8 cellular contexts compared by ENCODE assay signal in the genomic region with DNA sequence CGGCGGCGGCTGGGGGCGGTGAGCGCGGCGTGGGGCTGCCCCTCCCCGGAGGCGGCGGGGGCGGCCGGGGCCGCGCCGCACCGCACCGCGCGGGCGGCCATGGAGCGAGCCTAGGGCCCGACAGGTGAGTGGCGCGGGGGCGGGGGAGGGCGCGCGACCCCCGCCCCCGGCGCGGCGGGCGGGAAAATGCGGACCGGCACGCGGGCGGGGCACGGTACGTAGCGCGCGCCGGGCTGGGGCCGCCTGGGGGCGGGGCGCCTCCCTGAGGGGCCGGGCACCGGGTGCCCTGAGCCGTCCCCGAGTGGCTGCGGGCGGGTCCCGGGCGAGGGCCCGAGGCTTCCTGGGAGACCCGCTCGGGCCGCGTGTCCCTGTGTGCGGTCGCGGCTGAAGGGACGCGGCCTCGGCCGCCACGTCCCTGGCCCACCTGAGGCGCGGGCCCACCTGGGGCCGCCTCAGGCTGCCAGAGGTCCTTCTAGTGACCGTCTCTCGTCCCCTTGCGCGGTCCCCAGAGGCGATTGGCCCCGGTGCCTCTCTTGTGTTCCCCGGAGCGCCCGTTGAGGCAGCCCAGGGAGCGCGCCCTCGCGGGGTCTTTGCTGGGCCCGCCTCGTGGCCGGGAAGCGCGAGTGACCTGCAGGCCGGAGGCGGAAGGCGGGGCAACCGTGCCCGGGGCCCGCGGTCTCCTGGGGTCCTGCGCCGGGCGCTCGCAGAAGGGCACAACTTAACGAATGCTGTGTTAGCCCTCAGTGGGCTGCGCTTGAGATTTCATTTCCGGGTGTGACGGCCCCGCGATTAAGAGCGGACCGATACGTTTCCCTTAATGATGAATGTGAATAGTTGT. TPM values are rescaled to one million over a fixed set of nuclear protein-coding genes. Genes with fewer than 3 reads are reported as not detected.
DNase-seq lines count a peak whose midpoint lies in the region; ATAC-seq, FAIRE-seq and TF ChIP-seq lines count a peak whose summit lies in the region.

No MANE protein-coding gene starts in this region.

- TF ChIP-seq CTCF in choroid plexus epithelial cell (conservative IDR thresholded peaks at IDR 0.05; ENCODE audit: low read depth, low read length) (no peak), HepG2 (CRISPR knock-in tag; IDR thresholded peaks at IDR 0.05) (no peak)

- TF ChIP-seq POLR2A in HepG2 (IDR thresholded peaks at IDR 0.05; ENCODE audit: insufficient read depth in 1 of 2, low read depth in 2 of 2, low read length in 2 of 2) = peak; percentile 86 to 87; a peak in 3 of 4 replicates

- H3K9me3 ChIP-seq in HepG2 (ENCODE audit: low read length) = no peaks in the 10 kb centered on the region

- CTCF ChIA-PET in activated CD4-positive, alpha-beta T cell treated with anti-CD3 and anti-CD28 coated beads for 36 hours (lab: Charles Lee) = interaction anchor here (1.3 kb wide), 1 partner anchor 12 kb away, joined by 5 read pairs; no protein-coding TSS in a partner anchor
- CTCF ChIA-PET in HepG2 (lab: Yijun Ruan, JAX; ENCODE audit: low intra/inter-chr PET ratio, low total read pairs) = no interaction called here

- H3K27ac Mint-ChIP-seq in activated CD4-positive, alpha-beta T cell treated with anti-CD3 and anti-CD28 coated beads for 36 hours = peak overlapping the region; percentile 87

- H3K4me1 ChIP-seq in HepG2 (ENCODE audit: insufficient read depth, low read length) = peaks cover 58% of the 10 kb centered on the region

- POLR2A ChIA-PET in activated CD4-positive, alpha-beta T cell treated with anti-CD3 and anti-CD28 coated beads for 36 hours (lab: Charles Lee) = no interaction called here
- POLR2A ChIA-PET in HepG2 (lab: Yijun Ruan, JAX) = no interaction called here

- no peak; a peak in 1 of 4 replicates for TF ChIP-seq EP300 in HepG2 (IDR thresholded peaks at IDR 0.05; ENCODE audit: low read depth in 2 of 2, low read length in 2 of 2)
- TF ChIP-seq EP300 in HepG2 (CRISPR knock-in tag; IDR thresholded peaks at IDR 0.05; ENCODE audit: borderline replicate concordance) = no peak

- in situ Hi-C loops in HepG2 (cut with HindIII; ENCODE audit: extremely low pct_ligation_motif_present, low pct_unique_long_range_greater_than_20kb) = no loop called here

- H3K4me3 Mint-ChIP-seq in activated CD4-positive, alpha-beta T cell treated with anti-CD3 and anti-CD28 coated beads for 36 hours = peak overlapping the region; percentile 87

- FAIRE-seq in HepG2 (lab: Jason Lieb, UNC) = no peak

- H3K4me3 ChIP-seq in choroid plexus epithelial cell (ENCODE audit: low read depth, low read length) (peak overlapping the region; percentile 85), HepG2 (replicated peaks in 1 of 3; ENCODE audit: insufficient read depth in 1 of 3, low read depth in 2 of 3, low read length in 3 of 3) (peak overlapping the region; percentile 77 to 86 (median 86))

- WGBS in HepG2 (ENCODE audit: low lambda C conversion rate) = 0% methylated on average over 10 of the region's 110 CpGs

- H3K27me3 Mint-ChIP-seq in activated CD4-positive, alpha-beta T cell treated with anti-CD3 and anti-CD28 coated beads for 36 hours = no peaks in the 10 kb centered on the region

- DNase-seq in AG08396 (ENCODE audit: low spot score) = peak; percentile 87
- peak; percentile 61 for DNase-seq in NCI-H2227 treated with DMSO at 0.1 percent for 48 hours (lab: John Stamatoyannopoulos, UW)
- peak; percentile 81 for DNase-seq in activated CD4-positive, alpha-beta T cell treated with anti-CD3 and anti-CD28 coated beads for 36 hours
- DNase-seq in choroid plexus epithelial cell (ENCODE audit: low read depth) = no peak
- DNase-seq in HepG2 (ENCODE audit: low spot score) = peak; percentile 58
- DNase-seq in stimulated activated CD4-positive, alpha-beta T cell treated with anti-CD3 and anti-CD28 coated beads, Interleukin-4, amount 100 ng/mL, for 24 hours = peak; percentile 69

- H4K20me1 ChIP-seq in HepG2 (ENCODE audit: insufficient read depth, low read length) = no peaks in the 10 kb centered on the region

- H3K27me3 ChIP-seq in HepG2 (ENCODE audit: control insufficient read depth in 1 of 2, insufficient read depth in 2 of 2, low read length in 2 of 2) = no peaks in the 10 kb centered on the region

- peaks cover 47% of the 10 kb centered on the region for H3K79me2 ChIP-seq in HepG2 (ENCODE audit: insufficient read depth, low read length)

- no peaks in the 10 kb centered on the region for H3K36me3 ChIP-seq in HepG2 (replicated peaks in 1 of 2; ENCODE audit: control insufficient read depth in 1 of 2, insufficient read depth in 2 of 2, low read length in 2 of 2)

- peak overlapping the region; percentile 97 for H3K9ac ChIP-seq in HepG2 (ENCODE audit: insufficient read depth, low read depth, low read length)

- no peaks in the 10 kb centered on the region for H3K36me3 Mint-ChIP-seq in activated CD4-positive, alpha-beta T cell treated with anti-CD3 and anti-CD28 coated beads for 36 hours (ENCODE audit: low read depth)

- no peaks in the 10 kb centered on the region for H3K9me3 Mint-ChIP-seq in activated CD4-positive, alpha-beta T cell treated with anti-CD3 and anti-CD28 coated beads for 36 hours (ENCODE audit: low read depth)

- intact Hi-C loops in activated CD4-positive, alpha-beta T cell treated with anti-CD3 and anti-CD28 coated beads for 36 hours (cut with DNase I, micrococcal nuclease) = loop anchor here (1.0 to 10.0 kb wide), 11 partner anchors 8 to 1129 kb away; a partner anchor contains a TSS
- intact Hi-C loops in HepG2 (cut with micrococcal nuclease; ENCODE audit: unreplicated experiment) = no loop called here

- peak overlapping the region; percentile 84 for H3K4me2 ChIP-seq in HepG2 (ENCODE audit: low read depth, low read length)

- H2AFZ ChIP-seq in HepG2 (ENCODE audit: low read length) = no peak overlapping the region

- TF ChIP-seq RAD21 in HepG2 (CRISPR knock-in tag; IDR thresholded peaks at IDR 0.05) = peak; percentile 47

- peaks cover 48% of the 10 kb centered on the region for H3K4me1 Mint-ChIP-seq in activated CD4-positive, alpha-beta T cell treated with anti-CD3 and anti-CD28 coated beads for 36 hours

- BruUV-seq in HepG2 (replicated peaks; lab: Mats Ljungman, UMichigan) = no TSS peak

- ATAC-seq in GM18870 (IDR thresholded peaks at IDR 0.05; ENCODE audit: unreplicated experiment) (peak; percentile 57), HG03097 (IDR thresholded peaks at IDR 0.05; ENCODE audit: low FRiP score, unreplicated experiment) (peak; percentile 72), HepG2 (peak; percentile 89)
- ATAC-seq in activated CD4-positive, alpha-beta T cell treated with anti-CD3 and anti-CD28 coated beads for 36 hours = peak; percentile 85

- peak overlapping the region; percentile 97 for H3K27ac ChIP-seq in HepG2 (ENCODE audit: extremely low read length, insufficient read depth, low read length)

RNA-seq across cellular contexts. Expression of a gene that starts 0.5 kb away (rescaled TPM):
- 10 to 100 TPM; 21.7 to 35.8 TPM for total RNA-seq in activated CD4-positive, alpha-beta T cell treated with anti-CD3 and anti-CD28 coated beads for 36 hours
- total RNA-seq in HepG2 (2016; rRNA removed; fragmentation: Illumina TruSeq; extraction: Trizol) = 26.9 and 34.3 TPM in 2 replicates
- 17.9 and 21.4 TPM in 2 replicates for total RNA-seq in HepG2 (2016; cell fraction: cytosol; rRNA removed; fragmentation: Illumina TruSeq; extraction: Trizol; ENCODE audit: low read depth)
- 29.6 and 30.0 TPM in 2 replicates for total RNA-seq in HepG2 (2016; cell fraction: insoluble cytoplasmic fraction; rRNA removed; fragmentation: Illumina TruSeq; extraction: Trizol)
- 27.6 and 35.5 TPM in 2 replicates for total RNA-seq in HepG2 (2016; cell fraction: membrane; rRNA removed; fragmentation: Illumina TruSeq; extraction: Trizol)
- 19.6 and 20.8 TPM in 2 replicates for total RNA-seq in HepG2 (2016; cell fraction: nucleus; rRNA removed; fragmentation: Illumina TruSeq; extraction: Trizol)
- 13.4 and 13.8 TPM in 2 replicates for polyA plus RNA-seq in HepG2 (2011; rRNA removed)
- polyA plus RNA-seq in HepG2 (2011; cell fraction: cytosol; rRNA removed) = 10.4 and 13.6 TPM in 2 replicates
- 4.9 and 6.1 TPM in 2 replicates for polyA plus RNA-seq in HepG2 (2011; cell fraction: nucleus; rRNA removed)
- 15.3 and 18.2 TPM in 2 replicates for polyA plus RNA-seq in HepG2 (2012)
- 4.5 and 5.0 TPM in 2 replicates for polyA plus RNA-seq in HepG2 (2016; cell fraction: cytosol; fragmentation: Illumina TruSeq; extraction: Trizol; ENCODE audit: low read depth)
- polyA plus RNA-seq in HepG2 (2016; cell fraction: insoluble cytoplasmic fraction; fragmentation: Illumina TruSeq; extraction: Trizol; ENCODE audit: low read depth) = 22.3 and 22.7 TPM in 2 replicates
- 15.3 and 16.4 TPM in 2 replicates for polyA plus RNA-seq in HepG2 (2016; cell fraction: membrane; fragmentation: Illumina TruSeq; extraction: Trizol; ENCODE audit: low read depth)
- 19.1 and 20.1 TPM in 2 replicates for polyA plus RNA-seq in HepG2 (2016; cell fraction: nucleus; fragmentation: Illumina TruSeq; extraction: Trizol; ENCODE audit: insufficient read depth, low read depth)
- 35.0 and 64.9 TPM in 2 replicates for polyA minus RNA-seq in HepG2 (2011; rRNA and poly(A)+ RNA removed; ENCODE audit: low replicate concordance)
- polyA minus RNA-seq in HepG2 (2011; cell fraction: cytosol; rRNA and poly(A)+ RNA removed) = 19.3 and 22.5 TPM in 2 replicates
- 13.1 and 15.4 TPM in 2 replicates for polyA minus RNA-seq in HepG2 (2011; cell fraction: nucleus; rRNA and poly(A)+ RNA removed)

RNA-seq across cellular contexts. Expression of a gene that starts 55.7 kb away (rescaled TPM):
- 10 to 100 TPM; 29.4 TPM for total RNA-seq in activated CD4-positive, alpha-beta T cell treated with anti-CD3 and anti-CD28 coated beads for 36 hours
- total RNA-seq in HepG2 (2016; rRNA removed; fragmentation: Illumina TruSeq; extraction: Trizol) = 21.2 and 28.4 TPM in 2 replicates
- total RNA-seq in HepG2 (2016; cell fraction: cytosol; rRNA removed; fragmentation: Illumina TruSeq; extraction: Trizol; ENCODE audit: low read depth) = 7.9 and 11.8 TPM in 2 replicates
- 19.8 and 28.6 TPM in 2 replicates for total RNA-seq in HepG2 (2016; cell fraction: insoluble cytoplasmic fraction; rRNA removed; fragmentation: Illumina TruSeq; extraction: Trizol)
- 19.8 and 22.1 TPM in 2 replicates for total RNA-seq in HepG2 (2016; cell fraction: membrane; rRNA removed; fragmentation: Illumina TruSeq; extraction: Trizol)
- total RNA-seq in HepG2 (2016; cell fraction: nucleus; rRNA removed; fragmentation: Illumina TruSeq; extraction: Trizol) = 31.0 and 31.1 TPM in 2 replicates
- polyA plus RNA-seq in HepG2 (2011; rRNA removed) = 14.7 and 19.0 TPM in 2 replicates
- polyA plus RNA-seq in HepG2 (2011; cell fraction: cytosol; rRNA removed) = 13.8 and 15.5 TPM in 2 replicates
- polyA plus RNA-seq in HepG2 (2011; cell fraction: nucleus; rRNA removed) = 14.5 and 18.5 TPM in 2 replicates
- 19.9 and 27.3 TPM in 2 replicates for polyA plus RNA-seq in HepG2 (2012)
- polyA plus RNA-seq in HepG2 (2016; cell fraction: cytosol; fragmentation: Illumina TruSeq; extraction: Trizol; ENCODE audit: low read depth) = 9.2 and 13.1 TPM in 2 replicates
- polyA plus RNA-seq in HepG2 (2016; cell fraction: insoluble cytoplasmic fraction; fragmentation: Illumina TruSeq; extraction: Trizol; ENCODE audit: low read depth) = 22.9 and 23.5 TPM in 2 replicates
- 16.3 and 19.2 TPM in 2 replicates for polyA plus RNA-seq in HepG2 (2016; cell fraction: membrane; fragmentation: Illumina TruSeq; extraction: Trizol; ENCODE audit: low read depth)
- polyA plus RNA-seq in HepG2 (2016; cell fraction: nucleus; fragmentation: Illumina TruSeq; extraction: Trizol; ENCODE audit: insufficient read depth, low read depth) = 57.8 and 63.2 TPM in 2 replicates
- 37.3 and 96.0 TPM in 2 replicates for polyA minus RNA-seq in HepG2 (2011; rRNA and poly(A)+ RNA removed; ENCODE audit: low replicate concordance)
- polyA minus RNA-seq in HepG2 (2011; cell fraction: cytosol; rRNA and poly(A)+ RNA removed) = 9.6 and 11.3 TPM in 2 replicates
- 7.3 and 11.7 TPM in 2 replicates for polyA minus RNA-seq in HepG2 (2011; cell fraction: nucleus; rRNA and poly(A)+ RNA removed)
